8 cellular contexts compared by ENCODE assay signal in genomic region chr22:42473484-42474193, GRCh38. TPM values are rescaled to one million over a fixed set of nuclear protein-coding genes. Genes with fewer than 3 reads are reported as not detected.
DNase-seq lines count a peak whose midpoint lies in the region; ATAC-seq and TF ChIP-seq lines count a peak whose summit lies in the region.

No MANE protein-coding gene starts in this region.

- ATAC-seq in activated B cell treated with CpG ODN at 0.5 μM for 24 hours (ENCODE audit: low read depth) (peak; percentile 64), left ventricle myocardium superior (peak; percentile 40), gastrocnemius medialis (no peak), GM19328 (IDR thresholded peaks at IDR 0.05; ENCODE audit: unreplicated experiment) (no peak)

- peak; percentile 20 for DNase-seq in AG09309 (ENCODE audit: low read depth)
- peak; percentile 40 for DNase-seq in GM04504 (ENCODE audit: low read depth)
- DNase-seq in NCI-H2107 (lab: John Stamatoyannopoulos, UW) = peak; percentile 26
- no peak for DNase-seq in activated B cell treated with CpG ODN at 0.5 μM for 24 hours
- DNase-seq in left ventricle myocardium superior = no peak
- DNase-seq in gastrocnemius medialis = no peak
- DNase-seq in T-helper 9 cell = no peak

- H3K4me3 ChIP-seq in AG09309 (ENCODE audit: control insufficient read depth, low read depth, low read length) = no peak overlapping the region
- no peak overlapping the region for H3K4me3 ChIP-seq in gastrocnemius medialis

- H3K27me3 Mint-ChIP-seq in activated B cell treated with CpG ODN at 0.5 μM for 24 hours = peaks cover 3% of the 10 kb centered on the region

- H3K4me3 Mint-ChIP-seq in activated B cell treated with CpG ODN at 0.5 μM for 24 hours = no peak overlapping the region

- H3K27ac Mint-ChIP-seq in activated B cell treated with CpG ODN at 0.5 μM for 24 hours = no peak overlapping the region

- TF ChIP-seq POLR2A in gastrocnemius medialis (IDR thresholded peaks at IDR 0.05) = no peak

- no peaks in the 10 kb centered on the region for H3K36me3 ChIP-seq in gastrocnemius medialis

- intact Hi-C loops in activated B cell treated with CpG ODN at 0.5 μM for 24 hours (cut with micrococcal nuclease) (loop anchor here (1.0 to 5.0 kb wide), 4 partner anchors 36 to 507 kb away; no protein-coding TSS in a partner anchor), left ventricle myocardium superior (cut with micrococcal nuclease) (no loop called here), gastrocnemius medialis (cut with DNase I; ENCODE audit: low total_unique reads) (no loop called here)

- POLR2A ChIA-PET in activated B cell treated with CpG ODN at 0.5 μM for 24 hours (lab: Charles Lee) = interaction anchor here (0.5 to 0.7 kb wide), 3 partner anchors 9 to 49 kb away, joined by 4 read pairs; no protein-coding TSS in a partner anchor

- H3K4me1 Mint-ChIP-seq in activated B cell treated with CpG ODN at 0.5 μM for 24 hours = peaks cover 3% of the 10 kb centered on the region

- TF ChIP-seq CTCF in AG09309 (IDR thresholded peaks at IDR 0.05; ENCODE audit: control insufficient read depth, insufficient read depth, low read depth, low read length, missing control alignments) = peak; percentile 70
- peak; percentile 76 for TF ChIP-seq CTCF in activated B cell treated with CpG ODN at 0.5 μM for 24 hours (IDR thresholded peaks at IDR 0.05)
- TF ChIP-seq CTCF in gastrocnemius medialis (IDR thresholded peaks at IDR 0.05 in 4 of 5, conservative IDR thresholded peaks at IDR 0.05 in 1 of 5) = peak in 3 of 5 experiments; percentile 33 to 49 (median 36)

- no peaks in the 10 kb centered on the region for H3K36me3 Mint-ChIP-seq in activated B cell treated with CpG ODN at 0.5 μM for 24 hours (ENCODE audit: low read depth)

- H3K9me3 Mint-ChIP-seq in activated B cell treated with CpG ODN at 0.5 μM for 24 hours = no peaks in the 10 kb centered on the region

- in situ Hi-C loops in gastrocnemius medialis (cut with MboI; ENCODE audit: low sequenced_read_pairs in 4 of 4) = no loop called here

- no peak overlapping the region for H3K27ac ChIP-seq in gastrocnemius medialis

- H3K27me3 ChIP-seq in gastrocnemius medialis = no peaks in the 10 kb centered on the region

- CTCF ChIA-PET in activated B cell treated with CpG ODN at 0.5 μM for 24 hours (lab: Charles Lee) = interaction anchor here (0.8 to 3.0 kb wide), 9 partner anchors 9 to 384 kb away, joined by 3 to 13 read pairs (median 4); partner anchors contain the start of gene NDUFA6

- H3K9me3 ChIP-seq in gastrocnemius medialis = no peaks in the 10 kb centered on the region

- no peaks in the 10 kb centered on the region for H3K4me1 ChIP-seq in gastrocnemius medialis

RNA-seq across cellular contexts. Expression of gene NFAM1, which starts 41.4 kb away (rescaled TPM):
- total RNA-seq in activated B cell treated with CpG ODN at 0.5 μM for 24 hours (0.12 and 0.18 TPM in 2 replicates), left ventricle myocardium superior (2.0 TPM), gastrocnemius medialis (under 1 TPM in 3 of 4 donors, not detected in 1; 0.20 to 0.59 (median 0.58) TPM)

RNA-seq across cellular contexts. Expression of gene RRP7A, which starts 46.0 kb away (rescaled TPM):
- total RNA-seq in activated B cell treated with CpG ODN at 0.5 μM for 24 hours (129 and 135 TPM in 2 replicates), left ventricle myocardium superior (16.0 TPM), gastrocnemius medialis (10 to 100 TPM; 11.9 to 27.3 (median 15.8) TPM)

Comparison
In these comparisons a context has a peak if more than half of its experiments do, and no peak if none do; other contexts are left out.
1. DNase-seq: peak in AG09309 (single experiment), GM04504 (single experiment) and NCI-H2107 (single experiment); none in activated B cell treated with CpG ODN at 0.5 μM for 24 hours (single experiment), left ventricle myocardium superior (single experiment), gastrocnemius medialis (0 of 2) and T-helper 9 cell (single experiment).
2. ATAC-seq: peak in activated B cell treated with CpG ODN at 0.5 μM for 24 hours (single experiment) and left ventricle myocardium superior (single experiment); none in gastrocnemius medialis (0 of 2) and GM19328 (single experiment).
3. Peak in every context shown above with its lines, with median percentiles within 50 percentile points of each other: CTCF ChIP-seq.